18 cellular contexts compared by ENCODE assay signal in genomic region chr10:3931224-3931623, GRCh38.
"Had no signal": no experiment of that assay in that cellular context is flagged by ENCODE, and none has a peak within 500 bp of the region (broad histone marks: within the 10 kb centered on the region; RNA-seq: fewer than 3 reads in every experiment).

No MANE protein-coding gene starts in this region.

- H3K27me3 ChIP-seq: brain microvascular endothelial cell, colonic mucosa, gastroesophageal sphincter, heart left ventricle, sigmoid colon, tibial nerve, uterus had no signal

- H3K4me1 ChIP-seq: colonic mucosa, parathyroid adenoma had no signal

- H3K36me3 ChIP-seq: brain microvascular endothelial cell, colonic mucosa, gastroesophageal sphincter, heart left ventricle, left ventricle myocardium inferior, sigmoid colon, tibial nerve, uterus had no signal

- H3K27ac ChIP-seq: brain microvascular endothelial cell, colonic mucosa, gastroesophageal sphincter, heart left ventricle, left ventricle myocardium inferior, parathyroid adenoma, sigmoid colon, tibial nerve, uterus, VCaP had no signal

- H3K9ac ChIP-seq: parathyroid adenoma had no signal

- H3K9me3 ChIP-seq: colonic mucosa, gastroesophageal sphincter, heart left ventricle, left ventricle myocardium inferior, sigmoid colon, tibial nerve, uterus had no signal

- ATAC-seq: gastroesophageal sphincter, heart left ventricle had no signal

- H2AFZ ChIP-seq: parathyroid adenoma had no signal

- H3K79me2 ChIP-seq: parathyroid adenoma had no signal

- DNase-seq: activated CD4-positive, alpha-beta T cell treated with anti-CD3 and anti-CD28 coated beads for 1 hour; activated naive CD4-positive, alpha-beta T cell; aorta; brain microvascular endothelial cell; central memory CD4-positive, alpha-beta T cell; colonic mucosa; heart left ventricle; kidney; left ventricle myocardium inferior; sigmoid colon; stimulated activated CD4-positive, alpha-beta T cell treated with anti-CD3 and anti-CD28 coated beads, Interleukin-4, amount 100 ng/mL, for 24 hours; stimulated activated naive CD4-positive, alpha-beta T cell; substantia nigra; uterus had no signal

- H3K4me3 ChIP-seq: colonic mucosa, gastroesophageal sphincter, heart left ventricle, left ventricle myocardium inferior, sigmoid colon, tibial nerve, uterus had no signal
